ENCODE assay signal across 8 cellular contexts in genomic region chr11:2378527-2379210, GRCh38. TPM values are rescaled to one million over a fixed set of nuclear protein-coding genes. Genes with fewer than 3 reads are reported as not detected.
A peak's percentile ranks its signal among the peaks of the same experiment; 100 is the strongest.
DNase-seq lines count a peak whose midpoint lies in the region; ATAC-seq, FAIRE-seq and TF ChIP-seq lines count a peak whose summit lies in the region.

No MANE protein-coding gene starts in this region.

- intact Hi-C loops in dorsolateral prefrontal cortex (cut with DNase I) = loop anchor here in 1 of 2 donors (5.0 kb wide), 1 partner anchor 71 kb away; no protein-coding TSS in a partner anchor

- peak; percentile 77 for DNase-seq in AG20443 (ENCODE audit: low spot score)
- DNase-seq in NB4 (ENCODE audit: low read depth) = no peak
- peak in 1 of 10 donors; percentile 29 for DNase-seq in dorsolateral prefrontal cortex
- DNase-seq in HTR-8/SVneo (ENCODE audit: insufficient read length, low spot score) = no peak
- DNase-seq in erythroblast (lab: John Stamatoyannopoulos, UW) = no peak
- DNase-seq in NCI-H128 (lab: John Stamatoyannopoulos, UW; ENCODE audit: unreplicated experiment) = no peak

- H3K4me1 ChIP-seq in mucosa of stomach (ENCODE audit: control insufficient read depth, insufficient read depth, low read length) = peaks cover 65% of the 10 kb centered on the region

- ATAC-seq in GM19452 (IDR thresholded peaks at IDR 0.05; ENCODE audit: unreplicated experiment) = no peak

- H3K4me3 ChIP-seq in NB4 (ENCODE audit: low read depth, low read length) = peak overlapping the region; percentile 70
- H3K4me3 ChIP-seq in dorsolateral prefrontal cortex = peak overlapping the region; percentile 71 to 100 (median 98)
- peak overlapping the region; percentile 67 for H3K4me3 ChIP-seq in mucosa of stomach (ENCODE audit: low read length)

- H3K27ac ChIP-seq in dorsolateral prefrontal cortex = peak overlapping the region in 58 of 59 donors; percentile 49 to 97 (median 86)

- no peaks in the 10 kb centered on the region for H3K36me3 ChIP-seq in mucosa of stomach (ENCODE audit: control insufficient read depth, insufficient read depth, low read length)

- H3K9ac ChIP-seq in mucosa of stomach (ENCODE audit: low read length) = peak overlapping the region; percentile 92

- no peak for FAIRE-seq in HTR-8/SVneo (lab: Jason Lieb, UNC)

- H3K27me3 ChIP-seq in dorsolateral prefrontal cortex = no peaks in the 10 kb centered on the region
- H3K27me3 ChIP-seq in mucosa of stomach (ENCODE audit: control insufficient read depth, insufficient read depth, low read length) = no peaks in the 10 kb centered on the region

- H3K9me3 ChIP-seq in mucosa of stomach (ENCODE audit: control insufficient read depth, low read length) = no peaks in the 10 kb centered on the region

- TF ChIP-seq CTCF in NB4 (IDR thresholded peaks at IDR 0.05; ENCODE audit: low read depth, low read length) (no peak), dorsolateral prefrontal cortex (IDR thresholded peaks at IDR 0.05 in 54 of 56, conservative IDR thresholded peaks at IDR 0.05 in 2 of 56; ENCODE audit: low read depth in 1 of 56, partially characterized antibody in 56 of 56) (no peak)

- no peak for TF ChIP-seq POLR2A in NB4 (IDR thresholded peaks at IDR 0.05; ENCODE audit: extremely low read depth, insufficient read length)
- TF ChIP-seq POLR2A in erythroblast (IDR thresholded peaks at IDR 0.05; ENCODE audit: low read length) = no peak

RNA-seq across cellular contexts. Expression of gene CD81, which starts 1.6 kb away (rescaled TPM):
- total RNA-seq in dorsolateral prefrontal cortex = 100 to 1,000 TPM; 342 to 666 (median 436) TPM

RNA-seq across cellular contexts. Expression of gene TSSC4, which starts 21.9 kb away (rescaled TPM):
- total RNA-seq in dorsolateral prefrontal cortex = 10 to 100 TPM; 23.7 to 48.6 (median 34.3) TPM
